11 cellular contexts compared by ENCODE assay signal in the genomic region with DNA sequence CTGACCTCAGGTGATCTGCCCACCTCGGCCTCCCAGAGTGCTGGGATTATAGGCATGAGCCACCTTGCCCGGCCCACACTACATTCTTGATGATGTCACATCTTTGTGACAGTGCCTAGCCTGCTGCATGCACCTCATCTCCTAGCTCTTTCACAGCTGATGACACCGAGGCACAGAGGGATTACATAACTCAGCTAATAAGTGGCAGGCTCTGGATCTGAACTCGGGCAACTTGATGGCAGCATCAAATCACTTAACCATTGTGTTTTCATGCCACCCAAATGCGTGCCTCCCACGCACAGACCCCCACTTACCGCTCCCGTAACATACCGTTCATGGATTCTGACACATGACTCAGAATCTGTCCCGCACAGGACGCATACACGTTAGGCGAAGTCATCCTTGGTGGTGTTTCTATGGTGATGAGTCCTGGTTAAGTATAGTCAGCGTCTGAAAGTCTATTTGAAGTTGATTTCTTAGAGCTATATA. TPM values are rescaled to one million over a fixed set of nuclear protein-coding genes. Genes with fewer than 3 reads are reported as not detected.
DNase-seq lines count a peak whose midpoint lies in the region; ATAC-seq and TF ChIP-seq lines count a peak whose summit lies in the region.
"Had no signal": no experiment of that assay in that cellular context is flagged by ENCODE, and none has a peak within 500 bp of the region (broad histone marks: within the 10 kb centered on the region; RNA-seq: fewer than 3 reads in every experiment).

No MANE protein-coding gene starts in this region.

- no peaks in the 10 kb centered on the region for H3K36me3 ChIP-seq in body of pancreas (replicated peaks in 1 of 2; ENCODE audit: insufficient read depth in 1 of 2, low read depth in 2 of 2)

- peaks cover 2% of the 10 kb centered on the region for H3K4me1 ChIP-seq in body of pancreas

- no peaks in the 10 kb centered on the region for H3K27me3 ChIP-seq in body of pancreas

- H3K4me3 Mint-ChIP-seq in chondrocyte (ENCODE audit: unreplicated experiment), result no peak overlapping the region
- H3K4me3 Mint-ChIP-seq in mesothelial cell of epicardium, result no peak overlapping the region

- H3K9me3 ChIP-seq in body of pancreas, result no peaks in the 10 kb centered on the region

- intact Hi-C loops in body of pancreas (cut with DNase I), result no loop called here

- H3K27ac Mint-ChIP-seq in chondrocyte (ENCODE audit: unreplicated experiment) (peak overlapping the region; percentile 90), mesothelial cell of epicardium (peak overlapping the region; percentile 72)

- no peak overlapping the region for H3K4me3 ChIP-seq in body of pancreas
- H3K4me3 ChIP-seq: lung had no signal

- H3K9me3 Mint-ChIP-seq in chondrocyte (ENCODE audit: low read depth), result no peaks in the 10 kb centered on the region
- no peaks in the 10 kb centered on the region for H3K9me3 Mint-ChIP-seq in mesothelial cell of epicardium

- WGBS in body of pancreas, 2 donors, result 83 to 86% methylated on average over 14 of the region's 14 CpGs

- DNase-seq in AG08395 (ENCODE audit: low spot score) (peak; percentile 87), HS-27A (ENCODE audit: low read depth) (peak; percentile 59), chondrocyte (ENCODE audit: low spot score) (no peak), mesothelial cell of epicardium (ENCODE audit: low spot score in 2 of 2, unreplicated experiment in 2 of 2) (no peak), NCI-H2081 treated with DMSO at 0.1 percent for 48 hours (lab: John Stamatoyannopoulos, UW) (no peak), body of pancreas (no peak), NCI-H345 (lab: John Stamatoyannopoulos, UW) (no peak)
- DNase-seq: NCI-H146; stimulated activated CD4-positive, alpha-beta T cell treated with anti-CD3 and anti-CD28 coated beads, Interleukin-12 subunit alpha, Interleukin-12 subunit beta, amount 100 ng/mL, for 4 hours had no signal

- ATAC-seq in body of pancreas (no peak), HG03139 (IDR thresholded peaks at IDR 0.05; ENCODE audit: unreplicated experiment) (no peak)

- H3K4me1 Mint-ChIP-seq in chondrocyte (ENCODE audit: low read depth) (peaks cover 22% of the 10 kb centered on the region), mesothelial cell of epicardium (peaks cover 11% of the 10 kb centered on the region)

- H3K27ac ChIP-seq in body of pancreas, result no peak overlapping the region

- TF ChIP-seq POLR2A in body of pancreas (IDR thresholded peaks at IDR 0.05), result no peak

- H3K27me3 Mint-ChIP-seq in chondrocyte (ENCODE audit: low read depth), result no peaks in the 10 kb centered on the region
- H3K27me3 Mint-ChIP-seq in mesothelial cell of epicardium (ENCODE audit: low read depth), result no peaks in the 10 kb centered on the region

- TF ChIP-seq CTCF in chondrocyte (IDR thresholded peaks at IDR 0.05) (no peak), mesothelial cell of epicardium (IDR thresholded peaks at IDR 0.05; ENCODE audit: unreplicated experiment) (no peak), body of pancreas (IDR thresholded peaks at IDR 0.05) (no peak)

- H3K36me3 Mint-ChIP-seq in chondrocyte (ENCODE audit: low read depth) (peaks cover 5% of the 10 kb centered on the region), mesothelial cell of epicardium (peaks cover 13% of the 10 kb centered on the region)

RNA-seq across cellular contexts. Expression of a gene that starts 7.4 kb away (rescaled TPM):
- total RNA-seq in chondrocyte (15.3 to 16.6 TPM (median 15.6 TPM) in 3 replicates), mesothelial cell of epicardium (22.3 to 22.8 TPM (median 22.4 TPM) in 3 replicates), body of pancreas (10 to 100 TPM; 13.2 to 14.2 TPM)

RNA-seq across cellular contexts. Expression of a gene that starts 50.5 kb away (rescaled TPM):
- total RNA-seq in chondrocyte (0.10 to 0.44 TPM (median 0.15 TPM) in 3 replicates), mesothelial cell of epicardium (0.69 to 1.2 TPM (median 0.99 TPM) in 3 replicates), body of pancreas (not detected)

Comparison
In these comparisons a context has a peak if more than half of its experiments do, and no peak if none do; other contexts are left out.
1. DNase-seq: peak in AG08395 (single experiment) and HS-27A (single experiment); none in chondrocyte (single experiment), mesothelial cell of epicardium (0 of 2), NCI-H2081 treated with DMSO at 0.1 percent for 48 hours (single experiment), body of pancreas (0 of 4) and NCI-H345 (single experiment).